In the genomic region with DNA sequence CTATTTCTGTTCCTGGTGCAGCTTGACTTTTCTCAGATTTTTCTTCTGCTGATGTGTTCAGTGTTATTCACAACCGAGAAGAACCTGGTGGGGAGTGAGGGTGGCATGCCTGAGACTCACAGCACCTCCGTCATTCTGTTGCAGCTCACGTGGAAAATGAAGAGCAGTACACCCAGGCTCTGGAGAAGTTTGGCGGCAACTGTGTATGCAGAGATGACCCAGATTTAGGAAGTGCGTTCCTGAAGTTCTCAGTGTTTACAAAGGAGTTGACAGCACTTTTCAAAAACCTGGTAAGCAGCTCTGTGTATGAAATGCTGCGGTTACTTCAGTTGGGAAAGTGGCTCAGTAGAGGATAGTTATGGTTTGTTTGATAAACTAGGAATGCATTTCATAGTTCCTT, we compare ENCODE assay signal across 18 cellular contexts.
DNase-seq lines count a peak whose midpoint lies in the region; ATAC-seq and TF ChIP-seq lines count a peak whose summit lies in the region.
"Had no signal": no experiment of that assay in that cellular context is flagged by ENCODE, and none has a peak within 500 bp of the region (broad histone marks: within the 10 kb centered on the region; RNA-seq: fewer than 3 reads in every experiment).

No MANE protein-coding gene starts in this region.

- no peak overlapping the region for H2BK5ac ChIP-seq in mesenchymal stem cell (ENCODE audit: low read depth, low read length, poor library complexity, severe bottlenecking)

- no peaks in the 10 kb centered on the region; the same call in 1 of the 2 replicates for H3K27me3 Mint-ChIP-seq in HFFc6 (ENCODE audit: insufficient read depth)

- no peak overlapping the region for H2BK15ac ChIP-seq in mesenchymal stem cell (ENCODE audit: low read depth, poor library complexity, severe bottlenecking)

- no peak overlapping the region for H3K14ac ChIP-seq in mesenchymal stem cell (ENCODE audit: low read length in 2 of 2)

- H3K27me3 ChIP-seq in mesenchymal stem cell (ENCODE audit: control insufficient read depth in 1 of 2, insufficient read depth in 1 of 2, low read length in 2 of 2) = no peaks in the 10 kb centered on the region
- no peaks in the 10 kb centered on the region for H3K27me3 ChIP-seq in sigmoid colon

- H3K9ac ChIP-seq in mesenchymal stem cell (ENCODE audit: low read length) = no peak overlapping the region

- H3K36me3 Mint-ChIP-seq in HFFc6 (ENCODE audit: low read depth) = peaks cover 26% of the 10 kb centered on the region

- H3K4me3 Mint-ChIP-seq in HFFc6 = no peak overlapping the region
- H3K4me3 Mint-ChIP-seq: H9 had no signal

- H3K4me3 ChIP-seq in mesenchymal stem cell (ENCODE audit: insufficient read depth in 1 of 2, low read depth in 1 of 2, low read length in 2 of 2) (no peak overlapping the region), sigmoid colon (no peak overlapping the region)
- H3K4me3 ChIP-seq: A549 had no signal

- H3K27ac Mint-ChIP-seq in HFFc6 = peak overlapping the region; percentile 42; the same call in 1 of the 2 replicates

- ATAC-seq in GM21619 (IDR thresholded peaks at IDR 0.05; ENCODE audit: unreplicated experiment) = no peak
- ATAC-seq: A549, Panc1 had no signal

- H3K18ac ChIP-seq in mesenchymal stem cell (ENCODE audit: low read depth in 1 of 2, low read length in 2 of 2) = peak overlapping the region in 1 of 2 experiments; percentile 29

- H3K36me3 ChIP-seq in mesenchymal stem cell (ENCODE audit: control insufficient read depth in 1 of 2, insufficient read depth in 2 of 2, low read depth in 1 of 2, low read length in 2 of 2) (peaks cover 12 to 50% of the 10 kb centered on the region in 2 experiments), sigmoid colon (no peaks in the 10 kb centered on the region)

- H3K4me1 ChIP-seq in mesenchymal stem cell (ENCODE audit: control insufficient read depth, insufficient read depth, low read depth, low read length) (peaks cover 7% of the 10 kb centered on the region), sigmoid colon (peaks cover 0 to 69% (median 57%) of the 10 kb centered on the region in 4 donors)
- H3K4me1 ChIP-seq: A549, Caco-2 had no signal

- H2BK12ac ChIP-seq in mesenchymal stem cell (ENCODE audit: low read length in 2 of 2) = no peak overlapping the region

- no peak overlapping the region for H2BK120ac ChIP-seq in mesenchymal stem cell (ENCODE audit: low read depth, low read length)

- no peak overlapping the region for H4K91ac ChIP-seq in mesenchymal stem cell (ENCODE audit: low read length)

- TF ChIP-seq POLR2A in sigmoid colon (IDR thresholded peaks at IDR 0.05) = no peak

- peak overlapping the region in 1 of 2 experiments; percentile 41 for H3K4ac ChIP-seq in mesenchymal stem cell (ENCODE audit: low read depth in 1 of 2, low read length in 2 of 2)

- H3K79me1 ChIP-seq in mesenchymal stem cell (replicated peaks; ENCODE audit: low read length, poor library complexity, severe bottlenecking) = peaks cover 37% of the 10 kb centered on the region

- no peak overlapping the region for H3K4me2 ChIP-seq in mesenchymal stem cell (ENCODE audit: low read length, poor library complexity, severe bottlenecking)
- H3K4me2 ChIP-seq: A549 had no signal

- no peak overlapping the region for H3K23ac ChIP-seq in mesenchymal stem cell (ENCODE audit: low read length in 2 of 2)

- intact Hi-C loops in sigmoid colon (cut with DNase I) = no loop called here

- peak in 3 of 4 donors; percentile 31 to 81 (median 76) for TF ChIP-seq EP300 in sigmoid colon (IDR thresholded peaks at IDR 0.05)

- TF ChIP-seq CTCF in HFFc6 (IDR thresholded peaks at IDR 0.05) = no peak
- no peak for TF ChIP-seq CTCF in sigmoid colon (IDR thresholded peaks at IDR 0.05)
- TF ChIP-seq CTCF in GM20000 (IDR thresholded peaks at IDR 0.05; ENCODE audit: extremely low read depth, missing control alignments) = no peak

- H3K9me3 Mint-ChIP-seq in HFFc6 = no peaks in the 10 kb centered on the region
- H3K9me3 Mint-ChIP-seq: H9 had no signal

- H3K27ac ChIP-seq in cingulate gyrus (ENCODE audit: low read depth, low read length) (peak overlapping the region; percentile 63), mesenchymal stem cell (ENCODE audit: low read length, poor library complexity, severe bottlenecking) (no peak overlapping the region), sigmoid colon (peak overlapping the region; percentile 52 to 84 (median 69))
- H3K27ac ChIP-seq: A549 had no signal

- DNase-seq in HFFc6 = no peak
- DNase-seq in mesenchymal stem cell = peak; percentile 49
- DNase-seq in sigmoid colon = peak; percentile 86
- no peak for DNase-seq in GM20000 (ENCODE audit: low spot score)
- DNase-seq in globus pallidus (ENCODE audit: low spot score) = no peak
- DNase-seq: Caco-2, DMS53, H9, Karpas-422, MM.1S, NCI-H1105 treated with DMSO at 0.1 percent for 48 hours, NCI-H187 treated with DMSO at 0.1 percent for 48 hours, NCI-H2171, NCI-H82 had no signal

- WGBS in mesenchymal stem cell = 70% methylated on average over 6 of the region's 6 CpGs
- 81 to 89% methylated on average over 6 of the region's 6 CpGs for WGBS in sigmoid colon, 2 donors

- peaks cover 38% of the 10 kb centered on the region for H3K4me1 Mint-ChIP-seq in HFFc6 (ENCODE audit: low read depth)

- H3K9me3 ChIP-seq in mesenchymal stem cell (ENCODE audit: control insufficient read depth, low read length) = no peaks in the 10 kb centered on the region
- H3K9me3 ChIP-seq in sigmoid colon = no peaks in the 10 kb centered on the region
- H3K9me3 ChIP-seq: A549, Caco-2 had no signal

- no peak overlapping the region for H2AFZ ChIP-seq in mesenchymal stem cell (ENCODE audit: low read depth, low read length)

- no peak overlapping the region for H2AK5ac ChIP-seq in mesenchymal stem cell (ENCODE audit: low read length, severe bottlenecking)

- H4K8ac ChIP-seq in mesenchymal stem cell (ENCODE audit: low read length) = no peak overlapping the region

Comparison
In these comparisons a context has a peak if more than half of its experiments do, and no peak if none do; other contexts are left out.
1. DNase-seq: peak in mesenchymal stem cell (single experiment) and sigmoid colon (single experiment); none in HFFc6 (single experiment), GM20000 (single experiment) and globus pallidus (single experiment).